15 cellular contexts compared by ENCODE assay signal in the genomic region with DNA sequence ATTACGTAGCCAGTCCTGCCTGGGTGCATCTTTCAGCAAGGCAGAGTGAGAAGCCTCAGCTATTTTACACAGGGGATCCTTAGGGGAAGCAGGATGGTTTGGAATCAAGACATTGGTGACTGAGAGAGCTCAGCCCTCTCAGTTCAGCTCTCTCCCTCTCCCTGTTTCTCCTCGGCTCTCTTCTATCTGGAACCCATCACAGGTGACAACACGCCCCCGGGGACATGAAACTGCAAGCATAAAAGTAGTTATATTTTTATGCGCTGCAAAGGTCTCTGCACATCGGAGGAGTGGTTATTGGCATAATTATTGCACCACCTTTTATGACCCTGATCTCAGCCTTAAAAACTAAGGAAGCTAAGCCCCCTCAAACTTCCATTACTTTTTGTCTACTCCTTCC. TPM values are rescaled to one million over a fixed set of nuclear protein-coding genes. Genes with fewer than 3 reads are reported as not detected.
A peak's percentile ranks its signal among the peaks of the same experiment; 100 is the strongest.
DNase-seq lines count a peak whose midpoint lies in the region; ATAC-seq and TF ChIP-seq lines count a peak whose summit lies in the region.
"Had no signal": no experiment of that assay in that cellular context is flagged by ENCODE, and none has a peak within 500 bp of the region (broad histone marks: within the 10 kb centered on the region; RNA-seq: fewer than 3 reads in every experiment).

No MANE protein-coding gene starts in this region.

- H3K36me3 ChIP-seq in cardiac muscle cell: no peaks in the 10 kb centered on the region
- H3K36me3 ChIP-seq in heart right ventricle: peaks cover 0 to 3% (median 0%) of the 10 kb centered on the region in 9 donors
- H3K36me3 ChIP-seq in esophagus muscularis mucosa: peaks cover 0 to 7% (median 0%) of the 10 kb centered on the region in 4 donors
- no peaks in the 10 kb centered on the region for H3K36me3 ChIP-seq in uterus
- H3K36me3 ChIP-seq: HAP-1 had no signal

- DNase-seq in cardiac muscle cell (ENCODE audit: low read depth in 1 of 2, low spot score in 1 of 2): no peak
- no peak for DNase-seq in heart right ventricle
- no peak for DNase-seq in esophagus muscularis mucosa (ENCODE audit: extremely low spot score)
- peak; percentile 74 for DNase-seq in putamen (ENCODE audit: low spot score)
- DNase-seq in uterus: no peak
- no peak for DNase-seq in central memory CD4-positive, alpha-beta T cell
- DNase-seq in NCI-H1417 (lab: John Stamatoyannopoulos, UW): no peak
- DNase-seq in NCI-H187 (lab: John Stamatoyannopoulos, UW): no peak
- DNase-seq: Caco-2; CD8-positive, alpha-beta T cell; DND-41; GDM1; HFFc6 had no signal

- TF ChIP-seq POLR2A in esophagus muscularis mucosa (IDR thresholded peaks at IDR 0.05; ENCODE audit: low read depth) (no peak), uterus (IDR thresholded peaks at IDR 0.05) (no peak)

- H3K27me3 ChIP-seq in cardiac muscle cell (no peaks in the 10 kb centered on the region), heart right ventricle (no peaks in the 10 kb centered on the region), esophagus muscularis mucosa (no peaks in the 10 kb centered on the region), uterus (no peaks in the 10 kb centered on the region)

- no peak overlapping the region for H3K4me3 ChIP-seq in cardiac muscle cell
- no peak overlapping the region for H3K4me3 ChIP-seq in heart right ventricle
- no peak overlapping the region for H3K4me3 ChIP-seq in esophagus muscularis mucosa
- H3K4me3 ChIP-seq in uterus: no peak overlapping the region
- H3K4me3 ChIP-seq: HAP-1 had no signal

- ATAC-seq in heart right ventricle: no peak
- ATAC-seq: CD8-positive, alpha-beta T cell had no signal

- H3K4me1 ChIP-seq in cardiac muscle cell (ENCODE audit: low read depth) (peaks cover 38% of the 10 kb centered on the region), heart right ventricle (peaks cover 5 to 87% (median 42%) of the 10 kb centered on the region in 9 donors), esophagus muscularis mucosa (peaks cover 71 to 88% (median 75%) of the 10 kb centered on the region in 4 donors), uterus (peaks cover 16 to 17% of the 10 kb centered on the region in 2 donors)
- H3K4me1 ChIP-seq: Caco-2, HAP-1 had no signal

- no peaks in the 10 kb centered on the region for H3K9me3 ChIP-seq in cardiac muscle cell (ENCODE audit: low read depth)
- no peaks in the 10 kb centered on the region for H3K9me3 ChIP-seq in heart right ventricle
- no peaks in the 10 kb centered on the region for H3K9me3 ChIP-seq in esophagus muscularis mucosa
- H3K9me3 ChIP-seq in uterus: no peaks in the 10 kb centered on the region
- H3K9me3 ChIP-seq: Caco-2, HAP-1 had no signal

- H3K27ac ChIP-seq in cardiac muscle cell: peak overlapping the region; percentile 2
- H3K27ac ChIP-seq in heart right ventricle: peak overlapping the region in 2 of 10 donors; percentile 5 to 15
- H3K27ac ChIP-seq in esophagus muscularis mucosa (replicated peaks in 1 of 4): peak overlapping the region; percentile 81 to 91 (median 86)
- H3K27ac ChIP-seq in uterus: peak overlapping the region; percentile 85 to 98
- H3K27ac ChIP-seq: 22Rv1 had no signal

- intact Hi-C loops in heart right ventricle (cut with DNase I) (no loop called here), esophagus muscularis mucosa (cut with DNase I) (no loop called here), uterus (cut with DNase I; ENCODE audit: low total_unique reads) (no loop called here)

- TF ChIP-seq EP300 in esophagus muscularis mucosa (IDR thresholded peaks at IDR 0.05): no peak

- TF ChIP-seq CTCF in cardiac muscle cell (IDR thresholded peaks at IDR 0.05; ENCODE audit: low read depth, low read length) (no peak), heart right ventricle (IDR thresholded peaks at IDR 0.05) (no peak), esophagus muscularis mucosa (IDR thresholded peaks at IDR 0.05) (no peak), uterus (IDR thresholded peaks at IDR 0.05) (no peak)

- WGBS in heart right ventricle, 2 donors: 44 to 65% methylated on average over 6 of the region's 6 CpGs
- WGBS in esophagus muscularis mucosa: 85% methylated on average over 6 of the region's 6 CpGs

RNA-seq across cellular contexts. Expression of a gene that starts 14.2 kb away (rescaled TPM):
- total RNA-seq in cardiac muscle cell (61.4 and 75.7 TPM in 2 replicates), heart right ventricle (100 to 1,000 TPM; 164 to 203 (median 181) TPM), esophagus muscularis mucosa (10 to 100 TPM; 68.4 to 97.6 (median 71.6) TPM), uterus (10 to 100 TPM in 3 of 4 donors, 1 to 10 TPM in 1; 5.9 to 93.7 (median 22.2) TPM)
- polyA plus RNA-seq in cardiac muscle cell (168 and 219 TPM in 2 replicates), heart right ventricle (10 to 100 TPM; 83.7 to 89.1 TPM)
